23 cellular contexts compared by ENCODE assay signal in the genomic region with DNA sequence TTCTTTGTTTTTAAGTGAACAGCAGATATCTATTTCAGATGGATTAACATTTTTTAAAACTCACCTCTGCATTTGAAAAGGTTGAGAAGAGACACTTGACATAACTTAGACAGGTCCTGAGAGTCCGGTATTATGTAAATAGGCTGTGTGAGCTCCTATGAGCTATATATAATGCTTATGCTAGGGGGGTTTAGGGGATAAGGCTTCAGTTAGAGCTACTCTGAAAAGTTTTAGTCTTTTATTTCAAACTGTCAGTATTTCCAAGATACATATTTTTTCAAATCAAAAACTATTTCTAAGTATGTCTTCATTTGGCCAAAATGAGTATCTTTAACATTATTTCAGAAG. TPM values are rescaled to one million over a fixed set of nuclear protein-coding genes. Genes with fewer than 3 reads are reported as not detected.
DNase-seq lines count a peak whose midpoint lies in the region; ATAC-seq and TF ChIP-seq lines count a peak whose summit lies in the region.
"Had no signal": no experiment of that assay in that cellular context is flagged by ENCODE, and none has a peak within 500 bp of the region (broad histone marks: within the 10 kb centered on the region; RNA-seq: fewer than 3 reads in every experiment).

No MANE protein-coding gene starts in this region.

- H3K79me2 ChIP-seq in HCT116 (ENCODE audit: insufficient read depth, low read length), result no peaks in the 10 kb centered on the region
- no peaks in the 10 kb centered on the region for H3K79me2 ChIP-seq in PC-9 (ENCODE audit: low read depth)

- no peak for DNase-seq in HCT116 (ENCODE audit: low read depth, low spot score)
- no peak for DNase-seq in PC-9
- DNase-seq in foreskin keratinocyte, result no peak
- no peak for DNase-seq in testis
- DNase-seq in iPS-NIHi11 (ENCODE audit: low spot score), result no peak
- DNase-seq: ACHN; CD4-positive, alpha-beta T cell; COR-L47; DMS 273 treated with DMSO at 0.1 percent for 48 hours; DMS79 treated with DMSO at 0.1 percent for 48 hours; NCI-H1694; NCI-H2081; NCI-H2171; NCI-H345; NCI-H526; OCI-M1; RPMI8226; SJCRH30 had no signal

- TF ChIP-seq RAD21 in HCT116 (IDR thresholded peaks at IDR 0.05; ENCODE audit: low read depth), result no peak

- no peak overlapping the region for H3K9ac ChIP-seq in HCT116 (ENCODE audit: low read length)
- H3K9ac ChIP-seq: BLaER1 had no signal

- 73 to 84% methylated on average over 1 of the region's 1 CpG for WGBS in testis, 2 donors

- ATAC-seq in HCT116, result no peak
- ATAC-seq in foreskin keratinocyte, result no peak
- no peak for ATAC-seq in GM19023 (IDR thresholded peaks at IDR 0.05; ENCODE audit: unreplicated experiment)
- no peak for ATAC-seq in GM18858 (IDR thresholded peaks at IDR 0.05; ENCODE audit: unreplicated experiment)
- no peak for ATAC-seq in HG02970 (IDR thresholded peaks at IDR 0.05; ENCODE audit: low FRiP score, unreplicated experiment)

- H3K36me3 ChIP-seq in HCT116 (ENCODE audit: control insufficient read depth in 1 of 2, insufficient read depth in 2 of 2, low read length in 2 of 2) (no peaks in the 10 kb centered on the region), PC-9 (ENCODE audit: low read depth) (no peaks in the 10 kb centered on the region), testis (ENCODE audit: low read depth, missing control alignments) (no peaks in the 10 kb centered on the region)
- H3K36me3 ChIP-seq: BLaER1, SJCRH30 had no signal

- intact Hi-C loops in HCT116 (cut with micrococcal nuclease), result no loop called here
- intact Hi-C loops in PC-9 (cut with micrococcal nuclease; ENCODE audit: unreplicated experiment), result no loop called here
- intact Hi-C loops in testis (cut with DNase I; ENCODE audit: low total_unique reads), result no loop called here

- CTCF ChIA-PET in HCT116 (lab: Charles Lee) (no interaction called here), PC-9 (lab: Charles Lee) (no interaction called here)

- H3K27ac ChIP-seq in HCT116 (ENCODE audit: low read depth, low read length), result no peak overlapping the region
- peak overlapping the region; percentile 60 for H3K27ac ChIP-seq in PC-9
- peak overlapping the region; percentile 58 for H3K27ac ChIP-seq in foreskin keratinocyte
- peak overlapping the region; percentile 58 to 64 for H3K27ac ChIP-seq in testis
- H3K27ac ChIP-seq: BLaER1, SJCRH30 had no signal

- POLR2A ChIA-PET in HCT116 (lab: Charles Lee), result no interaction called here
- POLR2A ChIA-PET in PC-9 (lab: Charles Lee; ENCODE audit: unreplicated experiment), result no interaction called here

- no peaks in the 10 kb centered on the region for H4K20me1 ChIP-seq in HCT116 (ENCODE audit: insufficient read depth)
- H4K20me1 ChIP-seq in PC-9 (ENCODE audit: insufficient read depth), result no peaks in the 10 kb centered on the region
- H4K20me1 ChIP-seq: BLaER1 had no signal

- H2AFZ ChIP-seq in HCT116 (ENCODE audit: low read depth, low read length, poor library complexity, severe bottlenecking) (peak overlapping the region; percentile 20), PC-9 (no peak overlapping the region; the same call in 1 of the 2 replicates)

- TF ChIP-seq CTCF in HCT116 (IDR thresholded peaks at IDR 0.05 in 2 of 3, conservative IDR thresholded peaks at IDR 0.05 in 1 of 3; ENCODE audit: borderline replicate concordance in 1 of 3, insufficient read depth in 1 of 3, low read depth in 2 of 3, low read length in 2 of 3), result no peak
- TF ChIP-seq CTCF in PC-9 (conservative IDR thresholded peaks at IDR 0.05), result no peak
- TF ChIP-seq CTCF in foreskin keratinocyte (conservative IDR thresholded peaks at IDR 0.05), result no peak
- no peak for TF ChIP-seq CTCF in testis (IDR thresholded peaks at IDR 0.05)

- peaks cover 6% of the 10 kb centered on the region; the same call in 1 of the 2 replicates for H3F3A ChIP-seq in PC-9 (ENCODE audit: insufficient read depth, low read depth)

- H3K9me3 ChIP-seq in HCT116 (ENCODE audit: control insufficient read depth in 1 of 2, insufficient read depth in 1 of 2, low read depth in 1 of 2, low read length in 2 of 2), result no peaks in the 10 kb centered on the region
- no peaks in the 10 kb centered on the region for H3K9me3 ChIP-seq in PC-9 (ENCODE audit: insufficient read depth, low read depth)
- no peaks in the 10 kb centered on the region for H3K9me3 ChIP-seq in testis
- H3K9me3 ChIP-seq: BLaER1, SJCRH30 had no signal

- RAD21 ChIA-PET in HCT116 (lab: Charles Lee; ENCODE audit: low non-redundant PET in 1 of 2, low total read pairs in 2 of 2, uncharacterized antibody in 2 of 2, unreplicated experiment in 2 of 2), result no interaction called here

- no peak overlapping the region for H3K4me2 ChIP-seq in HCT116 (ENCODE audit: low read length)
- 0 out of 2 replicates have a peak overlapping the region, but pooled peaks have one; percentile 39 for H3K4me2 ChIP-seq in PC-9
- H3K4me2 ChIP-seq: BLaER1 had no signal

- H3K27me3 ChIP-seq in HCT116 (ENCODE audit: insufficient read depth, low read length) (no peaks in the 10 kb centered on the region), PC-9 (ENCODE audit: insufficient read depth, low read depth) (no peaks in the 10 kb centered on the region), foreskin keratinocyte (no peaks in the 10 kb centered on the region), testis (no peaks in the 10 kb centered on the region)
- H3K27me3 ChIP-seq: BLaER1, SJCRH30 had no signal

- H3K4me1 ChIP-seq in HCT116 (ENCODE audit: control insufficient read depth in 1 of 2, insufficient read depth in 2 of 2, low read length in 2 of 2) (peaks cover 0 to 12% of the 10 kb centered on the region in 2 experiments; a peak in 2 of 4 replicates), PC-9 (replicated peaks; ENCODE audit: insufficient read depth) (peaks cover 13% of the 10 kb centered on the region), foreskin keratinocyte (peaks cover 18% of the 10 kb centered on the region), testis (peaks cover 11% of the 10 kb centered on the region)
- H3K4me1 ChIP-seq: SJCRH30 had no signal

- H3K4me3 ChIP-seq in HCT116 (replicated peaks in 1 of 2; ENCODE audit: low read depth in 1 of 2, low read length in 2 of 2), result no peak overlapping the region
- no peak overlapping the region for H3K4me3 ChIP-seq in PC-9
- H3K4me3 ChIP-seq in testis, result no peak overlapping the region
- H3K4me3 ChIP-seq: BLaER1, SJCRH30 had no signal

- no peak for TF ChIP-seq POLR2A in HCT116 (IDR thresholded peaks at IDR 0.05; ENCODE audit: borderline replicate concordance, extremely low read depth, insufficient read depth, insufficient read length)
- TF ChIP-seq POLR2A in testis (IDR thresholded peaks at IDR 0.05), result no peak

- peaks cover 5% of the 10 kb centered on the region; the same call in 1 of the 2 replicates for H3K9me2 ChIP-seq in HCT116 (ENCODE audit: insufficient read depth)
- no peaks in the 10 kb centered on the region for H3K9me2 ChIP-seq in PC-9 (ENCODE audit: insufficient read depth)

- BruUV-seq in HCT116 (replicated peaks; lab: Mats Ljungman, UMichigan) (no TSS peak), PC-9 (replicated peaks; lab: Mats Ljungman, UMichigan) (no TSS peak)

TF ChIP-seq in HCT116, 20 proteins besides CTCF, POLR2A, EP300 and RAD21:
- TF ChIP-seq TCF7L2 (IDR thresholded peaks at IDR 0.05; ENCODE audit: borderline replicate concordance, extremely low read depth, insufficient read depth, insufficient read length) (no peak), ELF1 (IDR thresholded peaks at IDR 0.05; ENCODE audit: borderline replicate concordance, low read depth) (no peak), SIN3A (IDR thresholded peaks at IDR 0.05; ENCODE audit: low read depth) (no peak)

RNA-seq across cellular contexts. Expression of gene SHC4, which starts 16.9 kb away (rescaled TPM):
- total RNA-seq in HCT116 (2021; ENCODE audit: unreplicated experiment), result 0.44 TPM
- 0.52 and 0.77 TPM in 2 replicates for polyA plus RNA-seq in HCT116 (2012)
- total RNA-seq in PC-9 (2021), result 0.18 and 0.44 TPM in 2 replicates
- total RNA-seq in foreskin keratinocyte, result 0.65 and 0.78 TPM in 2 replicates
- polyA plus RNA-seq in foreskin keratinocyte, result 0.11 and 0.17 TPM in 2 replicates
- total RNA-seq in testis, result 10 to 100 TPM; 52.0 to 70.4 TPM
- 22.7 TPM for polyA plus RNA-seq in testis (ENCODE audit: insufficient read depth, low read depth, low replicate concordance)
- total RNA-seq: CD4-positive, alpha-beta T cell had no signal
- polyA plus RNA-seq: IgD-negative memory B cell had no signal

Comparison
In these comparisons a context has a peak if more than half of its experiments do, and no peak if none do; other contexts are left out.
1. RNA of gene SHC4, which starts 16.9 kb away (total RNA-seq): 52.0 to 70.4 TPM in testis; 0.65 to 0.78 TPM in foreskin keratinocyte, 0.44 TPM in HCT116 (single experiment) and 0.18 to 0.44 TPM in PC-9; every median in the first group is over 10 times any median in the second.